In genomic region chr2:113536573-113536972, GRCh38 we compare ENCODE assay signal across 3 cellular contexts. TPM values are rescaled to one million over a fixed set of nuclear protein-coding genes. Genes with fewer than 3 reads are reported as not detected.
"Had no signal": no experiment of that assay in that cellular context is flagged by ENCODE, and none has a peak within 500 bp of the region (broad histone marks: within the 10 kb centered on the region; RNA-seq: fewer than 3 reads in every experiment).

No MANE protein-coding gene starts in this region.

RNA-seq across cellular contexts. Expression of gene FOXD4L1, which starts 38.1 kb away (rescaled TPM):
- total RNA-seq: GM23248, H4, H7 had no signal
- polyA plus RNA-seq: GM23248 had no signal
